Comparison of ENCODE assay signal across 25 cellular contexts in the genomic region with DNA sequence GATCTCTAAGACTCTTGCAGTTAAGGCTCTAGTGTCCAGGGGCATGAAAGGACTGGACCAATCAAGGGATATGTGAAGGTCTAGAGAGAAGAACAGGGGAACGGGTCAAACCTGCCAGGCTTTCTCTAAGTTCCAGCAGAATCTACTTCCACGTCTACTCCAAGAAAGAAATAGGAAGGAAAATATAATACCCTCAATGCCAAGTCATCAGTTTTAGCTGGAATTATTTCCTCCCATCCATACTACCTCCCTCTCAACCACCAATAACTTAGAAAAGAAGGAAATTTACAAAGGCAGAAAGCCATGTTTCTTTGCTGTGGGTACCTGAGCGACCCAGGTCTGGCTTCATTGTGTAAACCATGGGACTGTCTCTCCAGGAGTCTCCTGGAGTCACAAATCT. TPM values are rescaled to one million over a fixed set of nuclear protein-coding genes. Genes with fewer than 3 reads are reported as not detected.
"Had no signal": no experiment of that assay in that cellular context is flagged by ENCODE, and none has a peak within 500 bp of the region (broad histone marks: within the 10 kb centered on the region; RNA-seq: fewer than 3 reads in every experiment).

No MANE protein-coding gene starts in this region.

- FAIRE-seq: RCC 7860 had no signal

- H3K4me1 Mint-ChIP-seq: IgD-negative memory B cell had no signal

- H3K27ac Mint-ChIP-seq: IgD-negative memory B cell had no signal

- DNase-seq: KBM-7, MG63, NCI-H1092, NCI-H1105 treated with DMSO at 0.1 percent for 48 hours, NCI-H1417 treated with DMSO at 0.1 percent for 48 hours, NCI-H146, NCI-H1694 treated with DMSO at 0.1 percent for 48 hours, NCI-H1930, NCI-H2081, NCI-H2107, NCI-H2171, NCI-H226, NCI-H446, NCI-H510A, NCI-H524 treated with DMSO at 0.1 percent for 48 hours, NCI-H69, NCI-H774, Right ventricle myocardium superior, RPMI8226, SIG-M5 had no signal

- H3K27me3 ChIP-seq: MG63, SJSA1 had no signal

- H3K27ac ChIP-seq: SJSA1, SK-N-MC had no signal

- H3K9me3 ChIP-seq: MG63, SJSA1 had no signal

- H3K4me3 Mint-ChIP-seq: IgD-negative memory B cell had no signal

- H3K4me3 ChIP-seq: MG63, SJSA1, SK-N-MC had no signal

- H3K36me3 ChIP-seq: MG63, SJSA1 had no signal

RNA-seq across cellular contexts. Expression of gene SHC4, which starts 7.8 kb away (rescaled TPM):
- total RNA-seq: HT-29 had no signal
- polyA plus RNA-seq: IgD-negative memory B cell had no signal
